8 cellular contexts compared by ENCODE assay signal in the genomic region with DNA sequence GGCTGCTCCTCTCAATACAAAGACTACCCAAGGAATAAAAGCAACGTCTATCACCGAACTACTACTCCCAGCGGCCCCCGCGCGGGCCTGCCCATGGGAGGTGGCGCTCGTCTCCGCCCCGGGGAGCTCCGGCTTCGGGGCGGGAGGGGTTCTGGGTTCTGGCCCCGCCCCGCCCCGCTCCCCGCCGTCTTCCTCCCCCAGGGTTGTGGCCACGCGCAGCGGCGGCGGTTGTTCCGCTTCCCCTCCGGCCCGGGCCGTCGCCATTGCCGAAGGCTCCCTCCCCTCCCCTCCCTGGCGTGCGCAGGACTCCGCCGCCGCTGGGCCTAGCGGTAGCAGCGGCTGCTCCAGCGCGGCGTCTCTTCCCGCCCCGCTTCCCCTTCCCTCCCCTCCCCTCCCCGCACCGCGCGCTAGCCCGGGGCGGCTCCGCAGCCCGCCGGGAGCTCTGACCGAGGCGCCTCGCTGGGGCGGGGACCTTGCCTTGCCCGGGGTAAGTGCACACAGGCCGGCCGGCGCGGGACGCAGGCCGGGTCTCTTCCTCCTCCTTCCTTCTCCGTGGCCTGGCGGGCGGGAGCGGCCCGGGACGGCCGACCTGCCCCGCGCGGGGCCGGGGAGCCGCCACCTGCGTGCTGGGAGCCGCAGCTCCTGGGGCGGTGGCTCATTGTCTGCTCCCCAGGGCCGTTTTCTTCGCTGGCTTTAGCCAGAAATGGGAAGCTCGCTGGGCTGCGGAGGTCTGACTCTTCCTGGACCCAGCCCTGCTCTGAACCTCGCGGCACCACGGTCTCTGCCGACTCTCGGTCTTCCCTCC. TPM values are rescaled to one million over a fixed set of nuclear protein-coding genes. Genes with fewer than 3 reads are reported as not detected.
DNase-seq lines count a peak whose midpoint lies in the region; ATAC-seq and TF ChIP-seq lines count a peak whose summit lies in the region.

Gene PAK2, plus strand, starts transcription at position 187 of the 805 bp plus-strand sequence. CDS start 42,790 bp downstream, outside the sequence.

- intact Hi-C loops in A673 (cut with micrococcal nuclease; ENCODE audit: unreplicated experiment) (no loop called here), MCF 10A (cut with micrococcal nuclease) (loop anchor here (2.0 to 5.0 kb wide), 2 partner anchors 53 to 67 kb away; no protein-coding TSS in a partner anchor)

- no peaks in the 10 kb centered on the region for H3K36me3 ChIP-seq in A673 (ENCODE audit: insufficient read depth, low read length, poor library complexity, severe bottlenecking)

- peaks cover 9% of the 10 kb centered on the region for H3K4me1 ChIP-seq in A673 (ENCODE audit: insufficient read depth, low read length, poor library complexity, severe bottlenecking)

- peaks cover 7% of the 10 kb centered on the region for H3K9me3 Mint-ChIP-seq in MCF 10A (ENCODE audit: unreplicated experiment)

- peak within 1 kb of the TSS; percentile 95 for H3K4me3 ChIP-seq in A673 (ENCODE audit: low read depth, low read length, poor library complexity, severe bottlenecking)
- peak within 1 kb of the TSS; percentile 96 for H3K4me3 ChIP-seq in iPS-11a (ENCODE audit: low read depth, low read length)
- H3K4me3 ChIP-seq in skeletal muscle cell (ENCODE audit: low read depth, low read length), result peak within 1 kb of the TSS; percentile 73

- H3K27ac Mint-ChIP-seq in MCF 10A (ENCODE audit: low read depth, unreplicated experiment), result peak within 1 kb of the TSS; percentile 98

- TF ChIP-seq CTCF in A673 (conservative IDR thresholded peaks at IDR 0.05; ENCODE audit: low read depth, low read length), result no peak
- TF ChIP-seq CTCF in VCaP (conservative IDR thresholded peaks at IDR 0.05), result no peak
- no peak for TF ChIP-seq CTCF in MCF 10A (IDR thresholded peaks at IDR 0.05; ENCODE audit: unreplicated experiment)

- BruUV-seq in A673 (replicated peaks; lab: Mats Ljungman, UMichigan) (no TSS peak), MCF 10A (replicated peaks; lab: Mats Ljungman, UMichigan) (no TSS peak)

- H3K9me3 ChIP-seq in A673 (ENCODE audit: low read depth, low read length, poor library complexity, severe bottlenecking), result no peaks in the 10 kb centered on the region

- H3K27me3 ChIP-seq in A673 (replicated peaks; ENCODE audit: insufficient read depth, low read depth, low read length, poor library complexity), result no peaks in the 10 kb centered on the region

- peaks cover 7% of the 10 kb centered on the region for H3K36me3 Mint-ChIP-seq in MCF 10A (ENCODE audit: insufficient read depth, unreplicated experiment)

- peaks cover 11% of the 10 kb centered on the region for H3K4me1 Mint-ChIP-seq in MCF 10A (ENCODE audit: insufficient read depth, unreplicated experiment)

- peak within 1 kb of the TSS; percentile 97 for H3K27ac ChIP-seq in A673 (ENCODE audit: low read depth, low read length, poor library complexity, severe bottlenecking)
- peak within 1 kb of the TSS; percentile 97 for H3K27ac ChIP-seq in VCaP

- H3K4me3 Mint-ChIP-seq in MCF 10A (ENCODE audit: unreplicated experiment), result peak within 1 kb of the TSS; percentile 98

- DNase-seq in A673 (ENCODE audit: low spot score), result peak; percentile 96
- peak; percentile 94 for DNase-seq in NCI-H2227 (lab: John Stamatoyannopoulos, UW; ENCODE audit: unreplicated experiment)
- peak; percentile 90 for DNase-seq in MCF 10A (ENCODE audit: unreplicated experiment)
- peak; percentile 52 for DNase-seq in skeletal muscle cell (ENCODE audit: low read depth)

- peak; percentile 79 for ATAC-seq in GM18873 (IDR thresholded peaks at IDR 0.05; ENCODE audit: low FRiP score, unreplicated experiment)
- peak; percentile 84 for ATAC-seq in HG03135 (IDR thresholded peaks at IDR 0.05; ENCODE audit: unreplicated experiment)

- CTCF ChIA-PET in A673 (lab: Charles Lee), result interaction anchor here (0.5 to 0.6 kb wide), 2 partner anchors 36 to 108 kb away, joined by 3 to 5 read pairs; no protein-coding TSS in a partner anchor
- CTCF ChIA-PET in MCF 10A (lab: Yijun Ruan, JAX), result interaction anchor here (0.9 to 1.4 kb wide), 2 partner anchors 49 to 57 kb away, joined by 3 read pairs; no protein-coding TSS in a partner anchor

- POLR2A ChIA-PET in A673 (lab: Charles Lee; ENCODE audit: low non-redundant PET), result interaction anchor here (0.6 to 1.2 kb wide), 6 partner anchors 10 to 1923 kb away, joined by 3 to 4 read pairs (median 3); no protein-coding TSS in a partner anchor
- POLR2A ChIA-PET in MCF 10A (lab: Yijun Ruan, JAX), result interaction anchor here (0.5 to 4.9 kb wide), 37 partner anchors 11 to 828 kb away, joined by 3 to 66 read pairs (median 5); partner anchors contain the start of genes CEP19, FBXO45, NCBP2 and PIGX

- H3K27me3 Mint-ChIP-seq in MCF 10A (ENCODE audit: insufficient read depth, unreplicated experiment), result no peaks in the 10 kb centered on the region

RNA-seq across cellular contexts. Expression of gene PAK2, which starts in this region (rescaled TPM):
- 93.2 and 102 TPM in 2 replicates for total RNA-seq in A673 (2021)
- total RNA-seq in MCF 10A (2022), result 119 and 126 TPM in 2 replicates

Comparison
In these comparisons a context has a peak if more than half of its experiments do, and no peak if none do; other contexts are left out.
1. Peak in every context shown above with its lines: DNase-seq, ATAC-seq, H3K4me3 ChIP-seq and H3K27ac ChIP-seq.